Comparison of ENCODE assay signal across 15 cellular contexts in genomic region chr10:59090804-59091203, GRCh38.
"Had no signal": no experiment of that assay in that cellular context is flagged by ENCODE, and none has a peak within 500 bp of the region (broad histone marks: within the 10 kb centered on the region; RNA-seq: fewer than 3 reads in every experiment).

No MANE protein-coding gene starts in this region.

- H3K4me3 Mint-ChIP-seq: activated CD4-positive, alpha-beta T cell treated with anti-CD3 and anti-CD28 coated beads, Interleukin-2, amount 10 ng/mL, durations not matched to agents 24 days and 14 days; activated CD8-positive, alpha-beta T cell treated with anti-CD3 and anti-CD28 coated beads, Interleukin-2, amount 10 ng/mL, durations not matched to agents 7 days and 5 days; activated naive CD4-positive, alpha-beta T cell treated with anti-CD3 and anti-CD28 coated beads for 36 hours; activated T-cell treated with anti-CD3 and anti-CD28 coated beads, Interleukin-2, amount 50 U/mL, for 24 hours; memory B cell; stimulated activated effector memory CD8-positive, alpha-beta T cell treated with anti-CD3 and anti-CD28 coated beads, Interleukin-12 subunit alpha, Interleukin-12 subunit beta, amount 100 ng/mL, for 72 hours had no signal

- H3K27me3 ChIP-seq: gastroesophageal sphincter, heart right ventricle, sigmoid colon had no signal

- H3K27ac ChIP-seq: gastroesophageal sphincter, heart right ventricle, sigmoid colon had no signal

- H3K36me3 ChIP-seq: gastroesophageal sphincter, heart right ventricle, sigmoid colon had no signal

- H3K9me3 Mint-ChIP-seq: activated CD4-positive, alpha-beta T cell treated with anti-CD3 and anti-CD28 coated beads, Interleukin-2, amount 10 ng/mL, durations not matched to agents 24 days and 14 days; activated T-cell treated with anti-CD3 and anti-CD28 coated beads, Interleukin-2, amount 50 U/mL, for 24 hours; activated T-helper 2 cell treated with anti-CD3 and anti-CD28 coated beads, Interferon-gamma antibody, Interleukin-2, Interleukin-4, amounts not matched to agents 10 μg/mL and 5 μg/mL and 100 μg/mL, durations not matched to agents 14 hours and 24 hours and 36 hours; memory B cell had no signal

- H3K9me3 ChIP-seq: gastroesophageal sphincter, heart right ventricle, sigmoid colon had no signal

- H3K4me3 ChIP-seq: gastroesophageal sphincter, heart right ventricle, sigmoid colon had no signal

- H3K4me1 Mint-ChIP-seq: activated CD4-positive, alpha-beta T cell treated with anti-CD3 and anti-CD28 coated beads, Interleukin-2, amount 10 ng/mL, durations not matched to agents 24 days and 14 days; memory B cell; stimulated activated effector memory CD8-positive, alpha-beta T cell treated with anti-CD3 and anti-CD28 coated beads, Interleukin-12 subunit alpha, Interleukin-12 subunit beta, amount 100 ng/mL, for 72 hours had no signal

- ATAC-seq: activated CD8-positive, alpha-beta T cell treated with anti-CD3 and anti-CD28 coated beads, Interleukin-2, amount 10 ng/mL, durations not matched to agents 7 days and 5 days; gastroesophageal sphincter; heart right ventricle; left ventricle myocardium superior; stimulated activated effector memory CD8-positive, alpha-beta T cell treated with anti-CD3 and anti-CD28 coated beads, Interleukin-12 subunit alpha, Interleukin-12 subunit beta, amount 100 ng/mL, for 72 hours had no signal

- H3K27ac Mint-ChIP-seq: activated CD4-positive, alpha-beta T cell treated with anti-CD3 and anti-CD28 coated beads, Interleukin-2, amount 10 ng/mL, durations not matched to agents 24 days and 14 days; activated CD8-positive, alpha-beta T cell treated with anti-CD3 and anti-CD28 coated beads, Interleukin-2, amount 10 ng/mL, durations not matched to agents 7 days and 5 days; activated naive CD4-positive, alpha-beta T cell treated with anti-CD3 and anti-CD28 coated beads for 36 hours; activated T-cell treated with anti-CD3 and anti-CD28 coated beads, Interleukin-2, amount 50 U/mL, for 24 hours; activated T-helper 2 cell treated with anti-CD3 and anti-CD28 coated beads, Interferon-gamma antibody, Interleukin-2, Interleukin-4, amounts not matched to agents 10 μg/mL and 5 μg/mL and 100 μg/mL, durations not matched to agents 14 hours and 24 hours and 36 hours; memory B cell; stimulated activated effector memory CD8-positive, alpha-beta T cell treated with anti-CD3 and anti-CD28 coated beads, Interleukin-12 subunit alpha, Interleukin-12 subunit beta, amount 100 ng/mL, for 72 hours had no signal

- H3K4me1 ChIP-seq: sigmoid colon had no signal

- H3K36me3 Mint-ChIP-seq: memory B cell; stimulated activated effector memory CD8-positive, alpha-beta T cell treated with anti-CD3 and anti-CD28 coated beads, Interleukin-12 subunit alpha, Interleukin-12 subunit beta, amount 100 ng/mL, for 72 hours had no signal

- DNase-seq: activated CD4-positive, alpha-beta T cell treated with anti-CD3 and anti-CD28 coated beads, Interleukin-2, amount 10 ng/mL, durations not matched to agents 24 days and 14 days; activated CD8-positive, alpha-beta T cell treated with anti-CD3 and anti-CD28 coated beads, Interleukin-2, amount 10 ng/mL, durations not matched to agents 7 days and 5 days; activated naive CD4-positive, alpha-beta T cell treated with anti-CD3 and anti-CD28 coated beads for 36 hours; activated T-cell treated with anti-CD3 and anti-CD28 coated beads, Interleukin-2, amount 50 U/mL, for 24 hours; erythroblast; heart right ventricle; left ventricle myocardium superior; sigmoid colon; stimulated activated CD4-positive, alpha-beta T cell treated with anti-CD3 and anti-CD28 coated beads, Interleukin-4, amount 100 ng/mL, for 24 hours; T-helper 1 cell; T1000 had no signal

- H3K27me3 Mint-ChIP-seq: activated CD4-positive, alpha-beta T cell treated with anti-CD3 and anti-CD28 coated beads, Interleukin-2, amount 10 ng/mL, durations not matched to agents 24 days and 14 days; activated T-cell treated with anti-CD3 and anti-CD28 coated beads, Interleukin-2, amount 50 U/mL, for 24 hours; memory B cell had no signal
